In genomic region chr17:32909787-32910369, GRCh38 we compare ENCODE assay signal across 8 cellular contexts. TPM values are rescaled to one million over a fixed set of nuclear protein-coding genes. Genes with fewer than 3 reads are reported as not detected.
DNase-seq lines count a peak whose midpoint lies in the region; ATAC-seq and TF ChIP-seq lines count a peak whose summit lies in the region.

No MANE protein-coding gene starts in this region.

- H3K4me3 ChIP-seq in gastroesophageal sphincter (no peak overlapping the region), uterus (no peak overlapping the region)

- intact Hi-C loops in uterus (cut with DNase I; ENCODE audit: low total_unique reads): no loop called here

- H3K9me3 ChIP-seq in gastroesophageal sphincter (no peaks in the 10 kb centered on the region), uterus (no peaks in the 10 kb centered on the region)

- peak; percentile 37 for DNase-seq in NK-92 treated with Interleukin-12 subunit alpha and Interleukin-12 subunit beta, amount 100 ng/mL, for 24 hours (lab: John Stamatoyannopoulos, UW)
- no peak for DNase-seq in NK-92 (lab: John Stamatoyannopoulos, UW; ENCODE audit: unreplicated experiment)
- peak; percentile 63 for DNase-seq in HuH-7 (ENCODE audit: low spot score)
- DNase-seq in OCI-M1 (lab: John Stamatoyannopoulos, UW): peak; percentile 91
- DNase-seq in activated T-helper 9 cell treated with anti-CD3 and anti-CD28 coated beads, Interleukin-2, amount 50 U/mL, for 16 hours (ENCODE audit: low read depth): peak; percentile 16
- peak in 45 of 56 donors; percentile 7 to 80 (median 39) for DNase-seq in nucleus accumbens (lab: John Stamatoyannopoulos, UW)
- peak; percentile 55 to 78 for DNase-seq in uterus

- no peaks in the 10 kb centered on the region for H3K36me3 ChIP-seq in gastroesophageal sphincter
- no peaks in the 10 kb centered on the region for H3K36me3 ChIP-seq in uterus

- 25% methylated on average over 4 of the region's 4 CpGs; no CpG with 5 or more reads in 1 of the 2 donors for WGBS in gastroesophageal sphincter (ENCODE audit: low coverage in 1 of 2), 2 donors

- TF ChIP-seq EP300 in gastroesophageal sphincter (IDR thresholded peaks at IDR 0.05): no peak

- TF ChIP-seq CTCF in gastroesophageal sphincter (IDR thresholded peaks at IDR 0.05) (peak; percentile 57 to 81 (median 75)), uterus (IDR thresholded peaks at IDR 0.05) (peak; percentile 51 to 77 (median 73))

- peak; percentile 72 for ATAC-seq in gastroesophageal sphincter

- no peak for TF ChIP-seq POLR2A in gastroesophageal sphincter (IDR thresholded peaks at IDR 0.05)
- TF ChIP-seq POLR2A in uterus (IDR thresholded peaks at IDR 0.05): no peak

- H3K27ac ChIP-seq in gastroesophageal sphincter (no peak overlapping the region), uterus (no peak overlapping the region)

- H3K27me3 ChIP-seq in gastroesophageal sphincter: no peaks in the 10 kb centered on the region
- H3K27me3 ChIP-seq in uterus: no peaks in the 10 kb centered on the region

- peaks cover 0 to 25% (median 4%) of the 10 kb centered on the region in 3 donors for H3K4me1 ChIP-seq in gastroesophageal sphincter
- no peaks in the 10 kb centered on the region for H3K4me1 ChIP-seq in uterus

RNA-seq across cellular contexts. Expression of gene TMEM98, which starts 18.1 kb away (rescaled TPM):
- total RNA-seq in gastroesophageal sphincter (10 to 100 TPM; 60.0 to 71.4 (median 68.2) TPM), uterus (100 to 1,000 TPM in 2 of 4 donors, 10 to 100 TPM in 2; 87.8 to 176 (median 130) TPM)

RNA-seq across cellular contexts. Expression of gene MYO1D, which starts 33.0 kb away (rescaled TPM):
- total RNA-seq in gastroesophageal sphincter (10 to 100 TPM; 28.2 to 63.5 (median 47.2) TPM), uterus (10 to 100 TPM; 20.4 to 55.2 (median 30.6) TPM)
